In genomic region chr9:136373300-136374182, GRCh38 we compare ENCODE assay signal across 8 cellular contexts. TPM values are rescaled to one million over a fixed set of nuclear protein-coding genes. Genes with fewer than 3 reads are reported as not detected.
DNase-seq lines count a peak whose midpoint lies in the region; ATAC-seq and TF ChIP-seq lines count a peak whose summit lies in the region.

Gene CARD9 (minus strand): TSS chr9:136373669. CDS start chr9:136372078, 1,591 bp downstream.

- peak within 1 kb of the TSS; percentile 44 for H3K4me3 ChIP-seq in left ventricle myocardium inferior

- intact Hi-C loops in left ventricle myocardium inferior (cut with micrococcal nuclease) = no loop called here

- peak within 1 kb of the TSS; percentile 31 for H3K4me3 Mint-ChIP-seq in T-helper 17 cell

- peak; percentile 83 for DNase-seq in GM20000 (ENCODE audit: low spot score)
- DNase-seq in T-helper 17 cell = no peak
- DNase-seq in left ventricle myocardium inferior = peak; percentile 44
- DNase-seq in stimulated activated CD8-positive, alpha-beta memory T cell treated with anti-CD3 and anti-CD28 coated beads, Interleukin-4, amount 100 ng/mL, for 48 hours = peak; percentile 51
- DNase-seq in NCI-H1092 treated with DMSO at 0.1 percent for 48 hours (lab: John Stamatoyannopoulos, UW) = no peak
- DNase-seq in COLO668 (lab: John Stamatoyannopoulos, UW; ENCODE audit: unreplicated experiment) = no peak
- DNase-seq in stimulated activated naive CD4-positive, alpha-beta T cell (lab: John Stamatoyannopoulos, UW) = no peak

- TF ChIP-seq CTCF in GM20000 (IDR thresholded peaks at IDR 0.05; ENCODE audit: extremely low read depth, missing control alignments) (no peak), left ventricle myocardium inferior (IDR thresholded peaks at IDR 0.05; ENCODE audit: borderline replicate concordance) (no peak)

- no peak within 1 kb of the TSS for H3K27ac ChIP-seq in left ventricle myocardium inferior (replicated peaks)

- peak; percentile 50 for ATAC-seq in T-helper 17 cell
- ATAC-seq in GM19035 (IDR thresholded peaks at IDR 0.05; ENCODE audit: unreplicated experiment) = no peak

- H3K4me1 ChIP-seq in left ventricle myocardium inferior = peaks cover 4% of the 10 kb centered on the region

- no peaks in the 10 kb centered on the region for H3K36me3 Mint-ChIP-seq in T-helper 17 cell (ENCODE audit: low read depth)

- peak within 1 kb of the TSS; percentile 16 for H3K27ac Mint-ChIP-seq in T-helper 17 cell

- H3K27me3 ChIP-seq in left ventricle myocardium inferior (ENCODE audit: low read depth) = no peaks in the 10 kb centered on the region

- no peaks in the 10 kb centered on the region for H3K27me3 Mint-ChIP-seq in T-helper 17 cell

- no peaks in the 10 kb centered on the region for H3K4me1 Mint-ChIP-seq in T-helper 17 cell

- H3K9me3 ChIP-seq in T-helper 17 cell (ENCODE audit: control insufficient read depth, low read length, poor library complexity, severe bottlenecking) = no peaks in the 10 kb centered on the region
- H3K9me3 ChIP-seq in left ventricle myocardium inferior (replicated peaks) = no peaks in the 10 kb centered on the region

- H3K36me3 ChIP-seq in left ventricle myocardium inferior = no peaks in the 10 kb centered on the region

RNA-seq across cellular contexts. Expression of gene CARD9, which starts in this region (rescaled TPM):
- total RNA-seq in T-helper 17 cell (1 to 10 TPM in 1 of 2 donors, under 1 TPM in 1; 0.86 to 1.9 TPM), left ventricle myocardium inferior (1.2 TPM)

Comparison
In these comparisons a context has a peak if more than half of its experiments do, and no peak if none do; other contexts are left out.
1. DNase-seq: peak in GM20000 (single experiment), left ventricle myocardium inferior (single experiment) and stimulated activated CD8-positive, alpha-beta memory T cell treated with anti-CD3 and anti-CD28 coated beads, Interleukin-4, amount 100 ng/mL, for 48 hours (single experiment); none in T-helper 17 cell (0 of 3), NCI-H1092 treated with DMSO at 0.1 percent for 48 hours (single experiment), COLO668 (single experiment) and stimulated activated naive CD4-positive, alpha-beta T cell (0 of 6).